In the genomic region with DNA sequence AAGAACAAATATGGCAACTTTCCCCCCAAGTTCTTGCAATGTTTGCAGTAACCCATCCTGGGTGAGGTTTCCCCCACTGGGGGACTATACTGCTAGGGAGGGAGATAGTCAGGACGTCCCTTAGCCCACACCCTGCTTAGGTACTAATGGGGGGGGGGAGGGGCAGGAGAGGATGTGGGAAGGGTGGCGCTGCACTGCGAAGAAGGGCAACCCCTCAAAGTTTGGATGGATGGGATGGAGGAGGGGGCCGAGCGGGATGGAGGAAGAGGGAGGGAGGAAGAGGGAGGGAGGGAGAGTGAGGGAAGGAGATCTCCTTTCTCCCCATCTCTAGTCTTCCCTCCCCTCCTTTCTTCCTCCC, we compare ENCODE assay signal across 9 cellular contexts.
A peak's percentile ranks its signal among the peaks of the same experiment; 100 is the strongest.
DNase-seq lines count a peak whose midpoint lies in the region; ATAC-seq and TF ChIP-seq lines count a peak whose summit lies in the region.
"Had no signal": no experiment of that assay in that cellular context is flagged by ENCODE, and none has a peak within 500 bp of the region (broad histone marks: within the 10 kb centered on the region; RNA-seq: fewer than 3 reads in every experiment).

No MANE protein-coding gene starts in this region.

- TF ChIP-seq POLR2A in sigmoid colon (IDR thresholded peaks at IDR 0.05): no peak

- WGBS in sigmoid colon, 2 donors: 0% methylated on average over 5 of the region's 5 CpGs

- no peak for DNase-seq in GM12864 (ENCODE audit: low read depth)
- no peak for DNase-seq in SJSA1 (ENCODE audit: low read depth in 1 of 2, low spot score in 2 of 2)
- DNase-seq in fibroblast of lung (ENCODE audit: low read depth in 2 of 2): no peak
- DNase-seq in sigmoid colon: no peak
- DNase-seq in NCI-H774 (lab: John Stamatoyannopoulos, UW): no peak
- DNase-seq in NCI-H2107 (lab: John Stamatoyannopoulos, UW): no peak
- DNase-seq: activated CD4-positive, CD25-positive, alpha-beta regulatory T cell treated with anti-CD3 and anti-CD28 coated beads, Interleukin-2, amount 50 U/mL, for 72 hours had no signal

- no peaks in the 10 kb centered on the region for H3K79me2 ChIP-seq in fibroblast of lung (ENCODE audit: control insufficient read depth, insufficient read depth, low read length)

- no peaks in the 10 kb centered on the region for H4K20me1 ChIP-seq in fibroblast of lung (ENCODE audit: control insufficient read depth, extremely low read depth, insufficient read depth, low read length)

- peaks cover 25% of the 10 kb centered on the region for H3K4me1 ChIP-seq in SJSA1 (replicated peaks)
- no peaks in the 10 kb centered on the region for H3K4me1 ChIP-seq in fibroblast of lung (ENCODE audit: control insufficient read depth, extremely low read depth, insufficient read depth, low read length)
- peaks cover 0 to 65% (median 50%) of the 10 kb centered on the region in 4 donors for H3K4me1 ChIP-seq in sigmoid colon

- 0 out of 2 replicates have a peak, but pooled peaks cover 2% of the 10 kb centered on the region for H3K9me3 ChIP-seq in SJSA1 (replicated peaks)
- no peaks in the 10 kb centered on the region for H3K9me3 ChIP-seq in fibroblast of lung (ENCODE audit: control insufficient read depth, insufficient read depth, low read depth, low read length)
- H3K9me3 ChIP-seq in sigmoid colon: no peaks in the 10 kb centered on the region

- H3K4me2 ChIP-seq in fibroblast of lung (ENCODE audit: extremely low read depth, insufficient read depth, low read length): peak overlapping the region; percentile 90

- TF ChIP-seq EP300 in sigmoid colon (IDR thresholded peaks at IDR 0.05): no peak

- TF ChIP-seq CTCF in GM12864 (IDR thresholded peaks at IDR 0.05; ENCODE audit: low read depth, low read length, missing control alignments) (no peak), fibroblast of lung (conservative IDR thresholded peaks at IDR 0.05 in 1 of 2, IDR thresholded peaks at IDR 0.05 in 1 of 2; ENCODE audit: low read depth in 1 of 2, low read length in 2 of 2) (no peak), sigmoid colon (IDR thresholded peaks at IDR 0.05) (no peak)

- H3K9ac ChIP-seq in fibroblast of lung (ENCODE audit: insufficient read depth, low read length): no peak overlapping the region

- H3K4me3 ChIP-seq in GM12864 (ENCODE audit: low read depth, low read length) (peak overlapping the region; percentile 41; the same call in 1 of the 2 replicates), SJSA1 (peak overlapping the region; percentile 32), fibroblast of lung (replicated peaks in 1 of 4; ENCODE audit: control extremely low read depth in 1 of 4, insufficient read depth in 1 of 4, low read depth in 3 of 4, low read length in 4 of 4) (peak overlapping the region; percentile 43 to 61 (median 54)), sigmoid colon (peak overlapping the region in 3 of 4 donors; percentile 33 to 50 (median 50))

- H3K36me3 ChIP-seq in SJSA1: no peaks in the 10 kb centered on the region
- H3K36me3 ChIP-seq in fibroblast of lung (ENCODE audit: control insufficient read depth, insufficient read depth, low read length): no peaks in the 10 kb centered on the region
- no peaks in the 10 kb centered on the region for H3K36me3 ChIP-seq in sigmoid colon

- intact Hi-C loops in sigmoid colon (cut with DNase I): no loop called here

- H3K27ac ChIP-seq in SJSA1 (no peak overlapping the region), fibroblast of lung (ENCODE audit: insufficient read depth, low read length) (no peak overlapping the region), sigmoid colon (no peak overlapping the region)

- ATAC-seq in GM19452 (IDR thresholded peaks at IDR 0.05; ENCODE audit: unreplicated experiment) (no peak), HG03469 (IDR thresholded peaks at IDR 0.05; ENCODE audit: unreplicated experiment) (no peak)

- no peak overlapping the region for H2AFZ ChIP-seq in fibroblast of lung (ENCODE audit: low read length)

- H3K27me3 ChIP-seq in SJSA1 (replicated peaks) (peaks cover 93% of the 10 kb centered on the region), fibroblast of lung (ENCODE audit: control insufficient read depth, insufficient read depth, low read length) (peaks cover 75% of the 10 kb centered on the region), sigmoid colon (peaks cover 43 to 100% (median 96%) of the 10 kb centered on the region in 3 donors)
